ENCODE assay signal across 5 cellular contexts in genomic region chr22:18165356-18165755, GRCh38. TPM values are rescaled to one million over a fixed set of nuclear protein-coding genes. Genes with fewer than 3 reads are reported as not detected.
DNase-seq lines count a peak whose midpoint lies in the region; ATAC-seq, FAIRE-seq and TF ChIP-seq lines count a peak whose summit lies in the region.
"Not testable (repeated sequence)": the region's sequence is repeated elsewhere in the genome, so short reads cannot be mapped to it uniquely, and the experiment has no call there.

No MANE protein-coding gene starts in this region.

- H4K20me1 ChIP-seq in GM23338 (replicated peaks; ENCODE audit: insufficient read depth): not testable (repeated sequence)

- H3K27me3 Mint-ChIP-seq in GM23338 (ENCODE audit: insufficient read depth, low read depth, poor library complexity): peaks cover 18% of the 10 kb centered on the region
- H3K27me3 Mint-ChIP-seq in activated naive CD8-positive, alpha-beta T cell treated with anti-CD3 and anti-CD28 coated beads, Interleukin-2, amount 10 ng/mL, durations not matched to agents 7 days and 5 days; endodermal cell (ENCODE audit: insufficient read depth): not testable (repeated sequence)

- not testable (repeated sequence) for H3K4me3 ChIP-seq in GM23338; SJSA1; endodermal cell (ENCODE audit: low read length)

- WGBS in endodermal cell (ENCODE audit: insufficient coverage in 1 of 2, insufficient read length in 1 of 2), 2 experiments: no CpG with 5 or more reads among the region's 7 CpGs

- not testable (repeated sequence) for H3K4me2 ChIP-seq in GM23338

- TF ChIP-seq CTCF in GM23338 (conservative IDR thresholded peaks at IDR 0.05; ENCODE audit: low read depth in 2 of 2); endodermal cell (conservative IDR thresholded peaks at IDR 0.05): not testable (repeated sequence)

- peak overlapping the region; percentile 14 for H3K4me3 Mint-ChIP-seq in GM23338
- H3K4me3 Mint-ChIP-seq in activated naive CD8-positive, alpha-beta T cell treated with anti-CD3 and anti-CD28 coated beads, Interleukin-2, amount 10 ng/mL, durations not matched to agents 7 days and 5 days: not testable (repeated sequence)
- peak overlapping the region; percentile 8 for H3K4me3 Mint-ChIP-seq in endodermal cell

- not testable (repeated sequence) for H3K9ac ChIP-seq in endodermal cell (ENCODE audit: extremely low read depth, low read length, poor library complexity, severe bottlenecking)

- peaks cover 15% of the 10 kb centered on the region for H3K4me1 Mint-ChIP-seq in GM23338
- H3K4me1 Mint-ChIP-seq in activated naive CD8-positive, alpha-beta T cell treated with anti-CD3 and anti-CD28 coated beads, Interleukin-2, amount 10 ng/mL, durations not matched to agents 7 days and 5 days; endodermal cell: not testable (repeated sequence)

- POLR2A ChIA-PET in activated naive CD8-positive, alpha-beta T cell treated with anti-CD3 and anti-CD28 coated beads, Interleukin-2, amount 10 ng/mL, durations not matched to agents 7 days and 5 days (lab: Charles Lee): not testable (repeated sequence)

- H3K27me3 ChIP-seq in GM23338 (ENCODE audit: insufficient read depth); SJSA1 (replicated peaks); endodermal cell (ENCODE audit: control insufficient read depth, insufficient read depth, low read length, poor library complexity, severe bottlenecking): not testable (repeated sequence)

- H3K4me1 ChIP-seq in GM23338 (ENCODE audit: insufficient read depth); endodermal cell (ENCODE audit: control insufficient read depth, insufficient read depth, low read length): not testable (repeated sequence)
- H3K4me1 ChIP-seq in SJSA1 (replicated peaks): peaks cover 15% of the 10 kb centered on the region

- 0 out of 2 replicates have a peak overlapping the region, but pooled peaks have one; percentile 51 for H3K27ac ChIP-seq in GM23338 (ENCODE audit: low read depth)
- H3K27ac ChIP-seq in SJSA1: peak overlapping the region; percentile 69
- not testable (repeated sequence) for H3K27ac ChIP-seq in endodermal cell (ENCODE audit: low read depth, low read length)

- peaks cover 11% of the 10 kb centered on the region for H3K9me3 Mint-ChIP-seq in GM23338
- H3K9me3 Mint-ChIP-seq in activated naive CD8-positive, alpha-beta T cell treated with anti-CD3 and anti-CD28 coated beads, Interleukin-2, amount 10 ng/mL, durations not matched to agents 7 days and 5 days; endodermal cell: not testable (repeated sequence)

- DNase-seq in GM12892 (ENCODE audit: insufficient read length); GM23338 (ENCODE audit: low spot score); SJSA1 (ENCODE audit: low read depth in 1 of 2, low spot score in 2 of 2); activated naive CD8-positive, alpha-beta T cell treated with anti-CD3 and anti-CD28 coated beads, Interleukin-2, amount 10 ng/mL, durations not matched to agents 7 days and 5 days; endodermal cell: not testable (repeated sequence)

- peak; percentile 86 for ATAC-seq in GM23338
- peak; percentile 14 for ATAC-seq in activated naive CD8-positive, alpha-beta T cell treated with anti-CD3 and anti-CD28 coated beads, Interleukin-2, amount 10 ng/mL, durations not matched to agents 7 days and 5 days (ENCODE audit: low read depth)

- H3K36me3 ChIP-seq in GM23338 (ENCODE audit: insufficient read depth); SJSA1; endodermal cell (ENCODE audit: control insufficient read depth, insufficient read depth, low read length): not testable (repeated sequence)

- H2AFZ ChIP-seq in GM23338: not testable (repeated sequence)

- H3K9me2 ChIP-seq in GM23338 (ENCODE audit: insufficient read depth): not testable (repeated sequence)

- peak; percentile 33 for FAIRE-seq in GM12892 (lab: Jason Lieb, UNC)

- H3F3A ChIP-seq in GM23338 (replicated peaks; ENCODE audit: low read depth): not testable (repeated sequence)

- not testable (repeated sequence) for TF ChIP-seq POLR2A in GM12892 (IDR thresholded peaks at IDR 0.05; ENCODE audit: low read depth, low read length)

- not testable (repeated sequence) for H3K79me2 ChIP-seq in GM23338 (replicated peaks; ENCODE audit: insufficient read depth)

- H3K9me3 ChIP-seq in SJSA1 (replicated peaks); endodermal cell (ENCODE audit: control insufficient read depth, low read length): not testable (repeated sequence)

- H3K27ac Mint-ChIP-seq in GM23338: peak overlapping the region; percentile 94
- not testable (repeated sequence) for H3K27ac Mint-ChIP-seq in activated naive CD8-positive, alpha-beta T cell treated with anti-CD3 and anti-CD28 coated beads, Interleukin-2, amount 10 ng/mL, durations not matched to agents 7 days and 5 days; endodermal cell

- H3K36me3 Mint-ChIP-seq in GM23338 (ENCODE audit: low read depth): peaks cover 32% of the 10 kb centered on the region
- peaks cover 23% of the 10 kb centered on the region for H3K36me3 Mint-ChIP-seq in activated naive CD8-positive, alpha-beta T cell treated with anti-CD3 and anti-CD28 coated beads, Interleukin-2, amount 10 ng/mL, durations not matched to agents 7 days and 5 days
- not testable (repeated sequence) for H3K36me3 Mint-ChIP-seq in endodermal cell (ENCODE audit: low read depth)

RNA-seq across cellular contexts. Expression of gene USP18, which starts 15.4 kb away (rescaled TPM):
- 21.3 TPM for polyA plus RNA-seq in GM12892 (2012; ENCODE audit: missing spikeins)
- total RNA-seq in GM23338 (2014; rRNA removed; shearing (Covaris generic)): 4.4 and 6.5 TPM in 2 replicates
- 3.8 and 4.2 TPM in 2 replicates for polyA plus RNA-seq in GM23338 (2016; fragmentation: Nextera tagmentation; extraction: Ambion mirVana)
- total RNA-seq in SJSA1 (2014; rRNA removed; shearing (Covaris generic)): 54.5 and 54.7 TPM in 2 replicates
- 10 to 100 TPM; 53.2 to 58.0 TPM for total RNA-seq in activated naive CD8-positive, alpha-beta T cell treated with anti-CD3 and anti-CD28 coated beads, Interleukin-2, amount 10 ng/mL, durations not matched to agents 7 days and 5 days
- total RNA-seq in endodermal cell: 1 to 10 TPM; 1.3 to 1.9 TPM
- polyA plus RNA-seq in endodermal cell (2013, experiment 1 of 2): 2.6 TPM
- polyA plus RNA-seq in endodermal cell (2013, experiment 2 of 2): 2.6 TPM

RNA-seq across cellular contexts. Expression of gene TUBA8, which starts 54.7 kb away (rescaled TPM):
- 5.1 TPM for polyA plus RNA-seq in GM12892 (2012; ENCODE audit: missing spikeins)
- total RNA-seq in GM23338 (2014; rRNA removed; shearing (Covaris generic)): 0.31 TPM in 1 of 2 replicates, not detected in the other
- polyA plus RNA-seq in GM23338 (2016; fragmentation: Nextera tagmentation; extraction: Ambion mirVana): 0.48 and 0.64 TPM in 2 replicates
- 0.42 and 0.91 TPM in 2 replicates for total RNA-seq in SJSA1 (2014; rRNA removed; shearing (Covaris generic))
- 1 to 10 TPM in 1 of 2 experiments, under 1 TPM in 1; 0.99 to 3.7 TPM for total RNA-seq in activated naive CD8-positive, alpha-beta T cell treated with anti-CD3 and anti-CD28 coated beads, Interleukin-2, amount 10 ng/mL, durations not matched to agents 7 days and 5 days
- under 1 TPM; 0.58 to 0.66 TPM for total RNA-seq in endodermal cell
- 1.3 TPM for polyA plus RNA-seq in endodermal cell (2013, experiment 1 of 2)
- 1.5 TPM for polyA plus RNA-seq in endodermal cell (2013, experiment 2 of 2)
